ENCODE assay signal across 8 cellular contexts in the genomic region with DNA sequence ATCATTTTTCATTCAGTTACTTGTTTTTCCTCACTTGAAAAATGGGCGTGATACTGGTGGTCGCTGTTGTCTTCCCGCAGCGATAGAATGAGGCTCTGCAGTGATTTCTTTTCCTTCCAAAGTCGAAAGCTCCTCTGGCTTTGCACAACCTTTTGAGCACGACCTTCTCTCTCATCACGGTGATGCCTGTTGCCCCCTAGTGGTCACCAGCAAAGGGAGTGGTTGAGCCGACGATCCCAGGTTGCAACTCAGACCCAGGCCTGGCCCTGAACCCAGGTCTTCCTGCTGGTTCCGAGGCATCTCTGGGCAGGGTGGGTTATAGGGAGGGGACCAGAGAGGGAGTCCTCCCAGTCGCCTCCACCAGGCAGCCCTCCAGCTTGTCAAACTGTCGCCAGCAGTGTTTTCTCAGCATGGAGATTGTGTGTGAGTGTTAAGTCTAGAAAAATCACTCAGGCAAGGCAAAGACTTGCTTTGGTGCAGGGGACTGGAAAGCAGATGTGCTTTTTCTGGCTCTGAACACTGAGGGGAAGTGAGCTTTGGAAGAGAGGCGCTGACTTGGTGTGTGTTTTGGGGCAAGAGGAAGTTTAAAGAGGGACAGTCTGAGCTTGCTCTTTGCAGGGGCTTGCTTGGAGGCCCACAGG.
DNase-seq lines count a peak whose midpoint lies in the region; ATAC-seq, FAIRE-seq and TF ChIP-seq lines count a peak whose summit lies in the region.

No MANE protein-coding gene starts in this region.

- H4K8ac ChIP-seq in H1 (ENCODE audit: extremely low read depth, insufficient read depth, low read length) (no peak overlapping the region), mesendoderm (ENCODE audit: low read depth, low read length) (no peak overlapping the region)

- peaks cover 0 to 3% of the 10 kb centered on the region in 2 experiments for H4K20me1 ChIP-seq in H1 (replicated peaks in 1 of 2; ENCODE audit: control insufficient read depth in 1 of 2, insufficient read depth in 2 of 2, low read length in 2 of 2)

- peak; percentile 29 for DNase-seq in AG09319 (ENCODE audit: extremely low read depth, low read depth)
- peak; percentile 59 for DNase-seq in GM19240 (ENCODE audit: insufficient read length, low spot score)
- peak; percentile 54 for DNase-seq in NCI-H510A (lab: John Stamatoyannopoulos, UW)
- peak; percentile 67 for DNase-seq in activated CD8-positive, alpha-beta T cell treated with anti-CD3 and anti-CD28 coated beads for 36 hours
- DNase-seq in H1 (ENCODE audit: low read depth in 1 of 2, low spot score in 2 of 2), result peak; percentile 60 to 81
- peak; percentile 86 for DNase-seq in mesendoderm
- DNase-seq in stimulated activated CD8-positive, alpha-beta memory T cell treated with anti-CD3 and anti-CD28 coated beads, Interleukin-15, amount 100 ng/mL, for 48 hours (ENCODE audit: low read depth in 2 of 2), result peak; percentile 8 to 27

- FAIRE-seq in H1 (lab: Jason Lieb, UNC), result peak; percentile 92

- H3K4me1 Mint-ChIP-seq in activated CD8-positive, alpha-beta T cell treated with anti-CD3 and anti-CD28 coated beads for 36 hours (ENCODE audit: low read depth), result peaks cover 2% of the 10 kb centered on the region

- H3K9ac ChIP-seq in H1 (replicated peaks in 1 of 4; ENCODE audit: extremely low read depth in 1 of 4, low read depth in 3 of 4, low read length in 3 of 4), result no peak overlapping the region
- peak overlapping the region; percentile 13 for H3K9ac ChIP-seq in mesendoderm (ENCODE audit: low read length)

- no peak overlapping the region for H3K4me3 Mint-ChIP-seq in activated CD8-positive, alpha-beta T cell treated with anti-CD3 and anti-CD28 coated beads for 36 hours

- peak overlapping the region; percentile 17 to 64 (median 56); a peak in 7 of 8 replicates for H3K4me3 ChIP-seq in H1 (ENCODE audit: extremely low read depth in 1 of 4, insufficient read depth in 2 of 4, low read depth in 3 of 4, low read length in 4 of 4)
- H3K4me3 ChIP-seq in mesendoderm (ENCODE audit: low read length), result no peak overlapping the region

- no peak overlapping the region for H4K91ac ChIP-seq in H1 (replicated peaks; ENCODE audit: insufficient read length, low read length)

- 15% methylated on average over 11 of the region's 13 CpGs; no CpG with 5 or more reads in 1 of the 2 experiments for WGBS in H1 (ENCODE audit: extremely low coverage in 1 of 2, insufficient coverage in 1 of 2, insufficient read length in 1 of 2, insufficient replicate concordance in 2 of 2, low coverage in 1 of 2, low lambda C conversion rate in 2 of 2, missing lambda C conversion rate in 1 of 2), 2 experiments
- WGBS in mesendoderm (ENCODE audit: extremely low coverage, insufficient coverage, low lambda C conversion rate), result no CpG with 5 or more reads among the region's 13 CpGs

- H3K79me2 ChIP-seq in H1 (ENCODE audit: control insufficient read depth in 1 of 2, insufficient read depth in 2 of 2, low read length in 2 of 2) (no peaks in the 10 kb centered on the region), mesendoderm (ENCODE audit: control insufficient read depth, insufficient read depth, low read length) (no peaks in the 10 kb centered on the region)

- H3K27ac ChIP-seq in H1 (ENCODE audit: low read depth, low read length) (no peak overlapping the region), mesendoderm (ENCODE audit: low read depth, low read length) (no peak overlapping the region)

- H3K79me1 ChIP-seq in H1 (ENCODE audit: low read depth, low read length) (no peaks in the 10 kb centered on the region), mesendoderm (ENCODE audit: low read length) (no peaks in the 10 kb centered on the region)

- H2BK12ac ChIP-seq in H1 (ENCODE audit: low read depth, low read length), result no peak overlapping the region; the same call in 1 of the 2 replicates

- no peak overlapping the region for H2BK5ac ChIP-seq in H1 (ENCODE audit: low read depth, low read length)
- no peak overlapping the region for H2BK5ac ChIP-seq in mesendoderm (ENCODE audit: low read length)

- POLR2A ChIA-PET in activated CD8-positive, alpha-beta T cell treated with anti-CD3 and anti-CD28 coated beads for 36 hours (lab: Charles Lee), result interaction anchor here (0.6 to 0.8 kb wide), 2 partner anchors 41 to 358 kb away, joined by 3 to 4 read pairs; no protein-coding TSS in a partner anchor
- POLR2A ChIA-PET in H1 (lab: Charles Lee; ENCODE audit: partially characterized antibody), result interaction anchor here (0.6 to 1.5 kb wide), 7 partner anchors 10 to 369 kb away, joined by 3 to 8 read pairs (median 4); partner anchors contain the start of gene DNAJC11

- intact Hi-C loops in activated CD8-positive, alpha-beta T cell treated with anti-CD3 and anti-CD28 coated beads for 36 hours (cut with micrococcal nuclease), result loop anchor here (5.0 kb wide), 1 partner anchor 343 kb away; no protein-coding TSS in a partner anchor

- H2BK120ac ChIP-seq in H1 (replicated peaks; ENCODE audit: low read depth, low read length), result no peak overlapping the region
- H2BK120ac ChIP-seq in mesendoderm (ENCODE audit: low read depth, low read length), result no peak overlapping the region

- H3K9me3 Mint-ChIP-seq in activated CD8-positive, alpha-beta T cell treated with anti-CD3 and anti-CD28 coated beads for 36 hours, result no peaks in the 10 kb centered on the region

- TF ChIP-seq CTCF in AG09319 (IDR thresholded peaks at IDR 0.05; ENCODE audit: low read depth, low read length) (peak; percentile 95), H1 (IDR thresholded peaks at IDR 0.05; ENCODE audit: control extremely low read depth in 1 of 3, insufficient read depth in 1 of 3, low read depth in 1 of 3, low read length in 3 of 3) (peak; percentile 83 to 98 (median 97))
- TF ChIP-seq CTCF in activated CD8-positive, alpha-beta T cell treated with anti-CD3 and anti-CD28 coated beads for 36 hours (IDR thresholded peaks at IDR 0.05), result peak; percentile 77

- H3K56ac ChIP-seq in H1 (replicated peaks; ENCODE audit: insufficient read length, low read depth, low read length) (no peak overlapping the region), mesendoderm (ENCODE audit: low read length) (peak overlapping the region; percentile 64)

- no peaks in the 10 kb centered on the region for H3K36me3 Mint-ChIP-seq in activated CD8-positive, alpha-beta T cell treated with anti-CD3 and anti-CD28 coated beads for 36 hours (ENCODE audit: low read depth)

- no peaks in the 10 kb centered on the region for H3K9me3 ChIP-seq in H1 (ENCODE audit: insufficient read depth in 2 of 2, low read depth in 1 of 2, low read length in 1 of 2)

- ATAC-seq in activated CD8-positive, alpha-beta T cell treated with anti-CD3 and anti-CD28 coated beads for 36 hours, result peak; percentile 72
- no peak for ATAC-seq in HG03196 (IDR thresholded peaks at IDR 0.05; ENCODE audit: unreplicated experiment)

- TF ChIP-seq POLR2A in H1 (IDR thresholded peaks at IDR 0.05; ENCODE audit: control extremely low read depth in 1 of 2, low read depth in 2 of 2, low read length in 2 of 2), result no peak

- H3K4me2 ChIP-seq in H1 (ENCODE audit: insufficient read depth in 1 of 2, low read depth in 2 of 2, low read length in 2 of 2), result peak overlapping the region; percentile 48 to 89
- peak overlapping the region; percentile 63 for H3K4me2 ChIP-seq in mesendoderm (ENCODE audit: low read length)

- no peak for TF ChIP-seq EP300 in H1 (IDR thresholded peaks at IDR 0.05; ENCODE audit: borderline replicate concordance in 1 of 2, low read depth in 2 of 2, low read length in 2 of 2)

- H3K23ac ChIP-seq in H1 (ENCODE audit: insufficient read length) (no peak overlapping the region), mesendoderm (ENCODE audit: low read length) (no peak overlapping the region)

- H3K4ac ChIP-seq in H1 (replicated peaks; ENCODE audit: insufficient read length, low read depth, low read length), result no peak overlapping the region
- no peak overlapping the region for H3K4ac ChIP-seq in mesendoderm (ENCODE audit: low read depth, low read length)

- no peak overlapping the region for H4K5ac ChIP-seq in H1 (ENCODE audit: insufficient read length, low read depth, low read length)
- H4K5ac ChIP-seq in mesendoderm (ENCODE audit: low read length), result no peak overlapping the region

- H3K4me1 ChIP-seq in H1 (replicated peaks in 1 of 4; ENCODE audit: control insufficient read depth in 3 of 4, insufficient read depth in 4 of 4, low read length in 3 of 4) (peaks cover 0 to 3% (median 2%) of the 10 kb centered on the region in 4 experiments; a peak in 3 of 7 replicates), mesendoderm (ENCODE audit: control insufficient read depth, low read depth, low read length) (no peaks in the 10 kb centered on the region)

- peak overlapping the region; percentile 83 for H2AFZ ChIP-seq in H1 (ENCODE audit: low read length)

- H2AK5ac ChIP-seq in H1 (ENCODE audit: low read depth, low read length) (no peak overlapping the region), mesendoderm (ENCODE audit: low read length) (no peak overlapping the region)

- no peak overlapping the region for H3K27ac Mint-ChIP-seq in activated CD8-positive, alpha-beta T cell treated with anti-CD3 and anti-CD28 coated beads for 36 hours

- H3K23me2 ChIP-seq in H1 (ENCODE audit: low read depth, low read length), result peaks cover 3% of the 10 kb centered on the region; the same call in 1 of the 2 replicates

- H3K27me3 Mint-ChIP-seq in activated CD8-positive, alpha-beta T cell treated with anti-CD3 and anti-CD28 coated beads for 36 hours, result peaks cover 19% of the 10 kb centered on the region

- H2BK15ac ChIP-seq in H1 (ENCODE audit: low read length) (no peak overlapping the region), mesendoderm (replicated peaks; ENCODE audit: low read depth) (no peak overlapping the region)

- CTCF ChIA-PET in activated CD8-positive, alpha-beta T cell treated with anti-CD3 and anti-CD28 coated beads for 36 hours (lab: Charles Lee), result interaction anchor here (0.7 to 2.5 kb wide), 24 partner anchors 8 to 571 kb away, joined by 3 to 24 read pairs (median 4); no protein-coding TSS in a partner anchor
- CTCF ChIA-PET in H1 (lab: Charles Lee; ENCODE audit: partially characterized antibody), result interaction anchor here (0.6 to 4.6 kb wide), 62 partner anchors 9 to 577 kb away, joined by 3 to 107 read pairs (median 5); no protein-coding TSS in a partner anchor

- H3K27me3 ChIP-seq in H1 (replicated peaks in 1 of 4; ENCODE audit: control insufficient read depth in 3 of 4, extremely low read depth in 1 of 4, insufficient read depth in 3 of 4, low read length in 3 of 4) (peaks cover 0 to 5% (median 1%) of the 10 kb centered on the region in 4 experiments; a peak in 1 of 7 replicates), mesendoderm (ENCODE audit: insufficient read depth, low read length, poor library complexity) (no peaks in the 10 kb centered on the region)

- H2BK20ac ChIP-seq in H1 (ENCODE audit: low read length), result no peak overlapping the region

- H3K18ac ChIP-seq in H1 (ENCODE audit: extremely low read depth, low read length) (no peak overlapping the region), mesendoderm (ENCODE audit: low read length) (no peak overlapping the region)

- H3K36me3 ChIP-seq in H1 (ENCODE audit: control insufficient read depth in 2 of 4, insufficient read depth in 4 of 4, low read length in 3 of 4) (no peaks in the 10 kb centered on the region), mesendoderm (ENCODE audit: control insufficient read depth, insufficient read depth, low read length) (no peaks in the 10 kb centered on the region)

- TF ChIP-seq RAD21 in H1 (IDR thresholded peaks at IDR 0.05 in 1 of 2, conservative IDR thresholded peaks at IDR 0.05 in 1 of 2; ENCODE audit: low read depth in 2 of 2, low read length in 2 of 2), result peak; percentile 79 to 88

- H3K14ac ChIP-seq in H1 (ENCODE audit: insufficient read length), result no peak overlapping the region

Comparison
In these comparisons a context has a peak if more than half of its experiments do, and no peak if none do; other contexts are left out.
1. DNase-seq: peak in every context shown above with its lines; median percentile 86 in mesendoderm; 70 in H1; 67 in activated CD8-positive, alpha-beta T cell treated with anti-CD3 and anti-CD28 coated beads for 36 hours; 59 in GM19240; 54 in NCI-H510A; 29 in AG09319; 18 in stimulated activated CD8-positive, alpha-beta memory T cell treated with anti-CD3 and anti-CD28 coated beads, Interleukin-15, amount 100 ng/mL, for 48 hours.